In the genomic region with DNA sequence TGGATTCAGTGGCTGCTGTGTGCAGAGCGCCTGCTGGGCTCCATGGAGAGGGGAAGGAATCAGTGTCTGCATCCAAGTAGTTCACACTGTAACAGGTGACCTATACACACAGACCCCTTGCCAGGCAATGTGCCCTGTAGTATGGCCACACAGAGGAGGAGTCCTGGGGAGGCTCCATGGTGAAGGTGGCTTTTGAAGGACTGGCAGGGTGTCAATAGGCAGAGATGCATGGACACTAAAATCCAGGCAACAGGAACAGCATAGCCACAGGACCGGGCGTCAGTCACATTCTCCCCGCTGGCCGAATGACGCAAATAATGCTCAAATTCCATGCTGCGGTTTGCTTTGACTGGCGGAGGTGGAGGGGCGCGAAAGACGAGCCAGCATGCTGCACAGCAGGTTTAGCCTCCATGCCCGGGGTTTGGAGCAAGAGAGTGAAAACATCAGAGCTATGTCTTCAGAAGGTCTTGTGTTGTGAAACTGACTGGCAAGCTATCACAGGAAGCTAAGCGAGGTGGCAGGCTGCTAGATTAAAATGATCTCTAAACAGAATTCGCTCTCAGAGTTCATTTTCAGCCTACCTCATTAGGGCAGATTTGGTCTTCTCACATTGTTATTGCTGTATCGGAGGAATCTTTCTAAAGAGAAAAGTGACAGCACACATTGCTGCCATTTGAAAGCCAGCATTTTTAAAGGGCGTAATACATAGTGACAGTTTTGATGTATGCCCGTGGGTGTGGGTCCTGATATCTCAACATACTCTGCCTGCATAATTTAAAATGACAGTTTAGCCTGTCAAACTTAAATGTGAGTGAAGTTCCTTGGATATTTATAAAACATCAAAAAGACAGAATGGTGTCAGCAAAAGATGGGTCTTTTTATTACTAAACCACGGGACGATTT, we compare ENCODE assay signal across 1 cellular context.
TF ChIP-seq lines count a peak whose summit lies in the region.

No MANE protein-coding gene starts in this region.

TF ChIP-seq in liver, 16 proteins besides CTCF, POLR2A, EP300 and RAD21 (continued from another document):
- TF ChIP-seq ATF3 (IDR thresholded peaks at IDR 0.05) (no peak), FOXA1 (IDR thresholded peaks at IDR 0.05) (no peak)
TF ChIP-seq in liver: peak in this region for 5.
